8 cellular contexts compared by ENCODE assay signal in the genomic region with DNA sequence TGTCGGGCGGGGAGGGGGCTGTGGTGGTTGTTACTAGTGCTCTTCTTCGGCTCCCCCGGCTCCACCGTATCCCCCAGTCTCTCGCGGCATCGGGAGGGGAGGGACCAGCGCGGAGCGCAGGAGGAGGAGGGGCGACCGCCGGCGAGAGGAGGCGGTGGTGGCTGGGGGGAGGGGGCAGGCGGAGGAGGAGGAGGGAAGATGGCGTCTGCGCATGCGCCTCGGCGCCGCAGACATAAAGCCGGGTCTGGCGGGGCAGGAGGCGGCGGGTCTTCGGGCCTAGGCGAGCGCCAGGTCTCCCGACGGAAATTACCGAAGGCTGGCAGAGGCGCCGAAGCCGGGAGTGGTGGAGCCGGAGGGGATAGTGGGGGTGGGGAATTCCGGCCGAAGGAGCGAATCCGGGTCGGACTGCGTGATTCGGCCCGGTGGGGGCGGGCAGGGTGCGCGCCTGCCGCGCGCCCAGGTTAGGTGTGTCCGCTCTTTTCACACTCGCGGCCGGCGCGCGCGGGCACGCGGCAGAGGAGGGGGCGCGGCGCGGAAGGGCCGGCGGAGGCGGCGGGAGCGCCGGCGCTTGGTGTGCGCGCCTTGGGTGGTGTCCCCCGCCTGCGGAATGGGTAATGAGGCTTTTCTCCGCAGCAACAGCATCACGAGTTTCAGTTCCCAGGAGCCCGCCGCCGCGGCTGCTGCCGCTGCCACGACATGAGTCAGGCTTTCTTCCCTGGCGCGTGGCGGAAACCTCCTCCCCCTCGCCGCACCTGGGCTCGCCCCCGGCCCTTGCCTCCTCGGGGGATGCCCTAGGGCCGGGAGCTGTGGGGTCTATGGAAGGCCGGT. TPM values are rescaled to one million over a fixed set of nuclear protein-coding genes. Genes with fewer than 3 reads are reported as not detected.
DNase-seq lines count a peak whose midpoint lies in the region; ATAC-seq and TF ChIP-seq lines count a peak whose summit lies in the region.

No MANE protein-coding gene starts in this region.

- peak overlapping the region; percentile 80 for H3K4ac ChIP-seq in IMR-90 (ENCODE audit: low read depth, low read length)

- intact Hi-C loops in IMR-90 (cut with micrococcal nuclease) (loop anchor here (1.0 to 5.0 kb wide), 6 partner anchors 135 to 395 kb away; no protein-coding TSS in a partner anchor), OCI-LY7 (cut with micrococcal nuclease; ENCODE audit: unreplicated experiment) (loop anchor here (2.0 to 10.0 kb wide), 7 partner anchors 95 to 763 kb away; a partner anchor contains a TSS)

- CTCF ChIA-PET in IMR-90 (lab: Yijun Ruan, JAX) (no interaction called here), OCI-LY7 (lab: Charles Lee; ENCODE audit: unreplicated experiment) (no interaction called here)

- dilution Hi-C loops in IMR-90 (cut with HindIII; ENCODE audit: low sequenced_read_pairs, unreplicated experiment), result no loop called here

- peaks cover 24 to 39% of the 10 kb centered on the region in 2 experiments for H3K79me1 ChIP-seq in IMR-90 (ENCODE audit: low read depth in 1 of 2, low read length in 2 of 2)

- peak overlapping the region; percentile 36 for H2BK20ac ChIP-seq in IMR-90 (ENCODE audit: low read depth, low read length)

- BruUV-seq in IMR-90 (replicated peaks; lab: Mats Ljungman, UMichigan) (no TSS peak), OCI-LY7 (replicated peaks; lab: Mats Ljungman, UMichigan) (no TSS peak)

- H3K79me2 ChIP-seq in OCI-LY7 (ENCODE audit: insufficient read depth, low read depth, low read length), result no peaks in the 10 kb centered on the region

- no peaks in the 10 kb centered on the region for H3K9me2 ChIP-seq in OCI-LY7 (ENCODE audit: insufficient read depth, low read length)

- peak overlapping the region; percentile 89 for H3K56ac ChIP-seq in IMR-90 (ENCODE audit: extremely low read depth, insufficient read depth, low read length)

- H3K27me3 ChIP-seq in IMR-90 (ENCODE audit: control insufficient read depth, insufficient read depth, low read length), result no peaks in the 10 kb centered on the region

- ATAC-seq in GM21528 (IDR thresholded peaks at IDR 0.05; ENCODE audit: low FRiP score, unreplicated experiment), result peak; percentile 66
- ATAC-seq in IMR-90 (ENCODE audit: low read depth), result peak; percentile 85

- H3K36me3 ChIP-seq in IMR-90 (ENCODE audit: control insufficient read depth, insufficient read depth, low read length) (peaks cover 11% of the 10 kb centered on the region), OCI-LY7 (ENCODE audit: insufficient read depth, low read length) (peaks cover 7% of the 10 kb centered on the region)

- H4K8ac ChIP-seq in IMR-90 (ENCODE audit: low read depth in 2 of 2, low read length in 2 of 2), result peak overlapping the region; percentile 60 to 86; a peak in 3 of 4 replicates

- no peaks in the 10 kb centered on the region for H3K9me3 ChIP-seq in IMR-90 (ENCODE audit: control insufficient read depth, insufficient read depth, low read length)
- H3K9me3 ChIP-seq in OCI-LY7 (ENCODE audit: low read length), result no peaks in the 10 kb centered on the region

- 0% methylated on average over 35 of the region's 94 CpGs; no CpG with 5 or more reads in 1 of the 2 experiments for WGBS in IMR-90 (ENCODE audit: extremely low coverage in 2 of 2, insufficient read length in 1 of 2), 2 experiments

- H3K18ac ChIP-seq in IMR-90 (ENCODE audit: low read depth, low read length), result peak overlapping the region; percentile 38; the same call in 1 of the 2 replicates

- peak overlapping the region; percentile 97 for H3K4me2 ChIP-seq in IMR-90 (ENCODE audit: low read depth, low read length)
- peak overlapping the region; percentile 89 for H3K4me2 ChIP-seq in OCI-LY7 (ENCODE audit: low read length)

- TF ChIP-seq RAD21 in IMR-90 (IDR thresholded peaks at IDR 0.05; ENCODE audit: low read length), result no peak; the same call in 1 of the 2 replicates

- in situ Hi-C loops in IMR-90 (cut with MboI; ENCODE audit: low sequenced_read_pairs), result no loop called here

- H4K20me1 ChIP-seq in IMR-90 (ENCODE audit: insufficient read depth, low read length) (peaks cover 30% of the 10 kb centered on the region), OCI-LY7 (ENCODE audit: insufficient read depth, low read length) (peaks cover 8% of the 10 kb centered on the region; the same call in 1 of the 2 replicates)

- H2AK5ac ChIP-seq in IMR-90 (ENCODE audit: low read depth, low read length), result peak overlapping the region; percentile 43; the same call in 1 of the 2 replicates

- H3K9me1 ChIP-seq in IMR-90 (ENCODE audit: insufficient read depth, low read length), result peaks cover 23% of the 10 kb centered on the region

- H3K4me1 ChIP-seq in IMR-90 (ENCODE audit: control insufficient read depth, insufficient read depth, low read length), result peaks cover 24% of the 10 kb centered on the region
- peaks cover 26% of the 10 kb centered on the region for H3K4me1 ChIP-seq in OCI-LY7 (ENCODE audit: insufficient read depth, low read length, poor library complexity, severe bottlenecking)

- H2AK9ac ChIP-seq in IMR-90 (replicated peaks; ENCODE audit: low read depth, low read length, poor library complexity), result peak overlapping the region; percentile 90

- peak; percentile 97 for DNase-seq in DMS 273 (lab: John Stamatoyannopoulos, UW; ENCODE audit: unreplicated experiment)
- DNase-seq in IMR-90, result peak; percentile 95
- DNase-seq in OCI-LY7 (ENCODE audit: low spot score), result peak; percentile 93
- peak; percentile 93 for DNase-seq in activated T-cell treated with anti-CD3 and anti-CD28 coated beads for 48 hours (ENCODE audit: low read depth)
- peak; percentile 52 for DNase-seq in epithelial cell of proximal tubule (ENCODE audit: low read depth)
- peak; percentile 97 for DNase-seq in mucosa of gallbladder (ENCODE audit: low spot score)
- peak; percentile 93 for DNase-seq in stimulated activated CD8-positive, alpha-beta memory T cell treated with anti-CD3 and anti-CD28 coated beads, Interleukin-4, amount 100 ng/mL, for 24 hours (ENCODE audit: low read depth)

- H3K23ac ChIP-seq in IMR-90 (ENCODE audit: low read depth, low read length), result peak overlapping the region; percentile 87

- H2AFZ ChIP-seq in IMR-90 (replicated peaks; ENCODE audit: low read length, poor library complexity), result peak overlapping the region; percentile 92
- H2AFZ ChIP-seq in OCI-LY7 (ENCODE audit: low read length), result peak overlapping the region; percentile 86

- H4K5ac ChIP-seq in IMR-90 (ENCODE audit: low read depth, low read length), result peak overlapping the region; percentile 68

- TF ChIP-seq CTCF in IMR-90 (conservative IDR thresholded peaks at IDR 0.05; ENCODE audit: low read depth, low read length) (no peak), OCI-LY7 (conservative IDR thresholded peaks at IDR 0.05; ENCODE audit: low read length) (no peak), epithelial cell of proximal tubule (conservative IDR thresholded peaks at IDR 0.05; ENCODE audit: low read depth, low read length) (no peak)

- H2BK120ac ChIP-seq in IMR-90 (ENCODE audit: low read depth, low read length), result peak overlapping the region; percentile 68

- H2BK15ac ChIP-seq in IMR-90 (ENCODE audit: low read depth, low read length), result no peak overlapping the region; the same call in 2 of the 3 replicates

- peak overlapping the region; percentile 72 for H4K91ac ChIP-seq in IMR-90 (ENCODE audit: insufficient read depth, low read depth, low read length)

- H3K27ac ChIP-seq in IMR-90 (ENCODE audit: insufficient read depth, low read length) (peak overlapping the region; percentile 91), OCI-LY7 (ENCODE audit: low read depth, low read length, poor library complexity, severe bottlenecking) (peak overlapping the region; percentile 78)

- peak overlapping the region; percentile 86 for H2BK5ac ChIP-seq in IMR-90 (ENCODE audit: low read depth, low read length, poor library complexity, severe bottlenecking)

- peak overlapping the region; percentile 80 for H3K4me3 ChIP-seq in IMR-90 (ENCODE audit: insufficient read depth, low read depth, low read length)
- H3K4me3 ChIP-seq in OCI-LY7 (ENCODE audit: low read depth, low read length, poor library complexity, severe bottlenecking), result peak overlapping the region; percentile 91
- peak overlapping the region; percentile 86 for H3K4me3 ChIP-seq in epithelial cell of proximal tubule (ENCODE audit: low read depth, low read length)

- POLR2A ChIA-PET in IMR-90 (lab: Charles Lee; ENCODE audit: unreplicated experiment) (no interaction called here), OCI-LY7 (lab: Charles Lee) (no interaction called here)

- TF ChIP-seq POLR2A in IMR-90 (IDR thresholded peaks at IDR 0.05; ENCODE audit: low read depth, low read length), result peak; percentile 86

- peak overlapping the region; percentile 81 for H3K14ac ChIP-seq in IMR-90 (replicated peaks; ENCODE audit: low read depth, low read length)

- peak overlapping the region; percentile 84 for H3K9ac ChIP-seq in IMR-90 (ENCODE audit: low read depth, low read length)

TF ChIP-seq in IMR-90, 13 proteins besides CTCF, POLR2A, EP300 and RAD21 (continues in another document):
- TF ChIP-seq MAZ (IDR thresholded peaks at IDR 0.05; ENCODE audit: borderline replicate concordance, low read depth, low read length), result peak; percentile 97
- TF ChIP-seq, protein P1, sequence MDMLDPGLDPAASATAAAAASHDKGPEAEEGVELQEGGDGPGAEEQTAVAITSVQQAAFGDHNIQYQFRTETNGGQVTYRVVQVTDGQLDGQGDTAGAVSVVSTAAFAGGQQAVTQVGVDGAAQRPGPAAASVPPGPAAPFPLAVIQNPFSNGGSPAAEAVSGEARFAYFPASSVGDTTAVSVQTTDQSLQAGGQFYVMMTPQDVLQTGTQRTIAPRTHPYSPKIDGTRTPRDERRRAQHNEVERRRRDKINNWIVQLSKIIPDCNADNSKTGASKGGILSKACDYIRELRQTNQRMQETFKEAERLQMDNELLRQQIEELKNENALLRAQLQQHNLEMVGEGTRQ (IDR thresholded peaks at IDR 0.05; ENCODE audit: low read depth, low read length), result peak; percentile 19; the same call in 1 of the 2 replicates
- peak; percentile 50; the same call in 1 of the 2 replicates for TF ChIP-seq BHLHE40 (IDR thresholded peaks at IDR 0.05; ENCODE audit: low read depth, low read length)
- TF ChIP-seq NFE2L2 (IDR thresholded peaks at IDR 0.05; ENCODE audit: low read depth, low read length), result peak; percentile 21; the same call in 1 of the 2 replicates
- no peak for TF ChIP-seq MAFK (IDR thresholded peaks at IDR 0.05; ENCODE audit: low read depth, low read length)
- TF ChIP-seq MXI1 (IDR thresholded peaks at IDR 0.05; ENCODE audit: borderline replicate concordance, low read depth, low read length), result peak; percentile 79; the same call in 1 of the 2 replicates
- TF ChIP-seq SMC3 (IDR thresholded peaks at IDR 0.05; ENCODE audit: low read depth, low read length), result peak; percentile 2; the same call in 1 of the 2 replicates
- TF ChIP-seq FOS (IDR thresholded peaks at IDR 0.05; ENCODE audit: low read depth, low read length), result peak; percentile 29; the same call in 1 of the 2 replicates

RNA-seq across cellular contexts. Expression of a gene that starts 1.3 kb away (rescaled TPM):
- total RNA-seq in IMR-90 (2012; rRNA removed) (30.8 and 52.2 TPM in 2 replicates), OCI-LY7 (2022) (27.2 and 27.7 TPM in 2 replicates), epithelial cell of proximal tubule (34.2 and 38.3 TPM in 2 replicates), mucosa of gallbladder (185 TPM)
- 42.2 and 44.9 TPM in 2 replicates for polyA plus RNA-seq in IMR-90 (2012; rRNA removed)
- polyA plus RNA-seq in IMR-90 (2012; cell fraction: cytosol; rRNA removed), result 31.4 and 37.1 TPM in 2 replicates
- polyA plus RNA-seq in IMR-90 (2012; cell fraction: nucleus; rRNA removed; ENCODE audit: low replicate concordance), result 42.3 and 132 TPM in 2 replicates
- total RNA-seq in OCI-LY7 (2014; rRNA removed; shearing (Covaris generic)), result 13.4 and 14.6 TPM in 2 replicates

Comparison
In these comparisons a context has a peak if more than half of its experiments do, and no peak if none do; other contexts are left out.
1. Peak in every context shown above with its lines: DNase-seq, ATAC-seq, H3K4me3 ChIP-seq and H3K27ac ChIP-seq.